2 cellular contexts compared by ENCODE assay signal in the genomic region with DNA sequence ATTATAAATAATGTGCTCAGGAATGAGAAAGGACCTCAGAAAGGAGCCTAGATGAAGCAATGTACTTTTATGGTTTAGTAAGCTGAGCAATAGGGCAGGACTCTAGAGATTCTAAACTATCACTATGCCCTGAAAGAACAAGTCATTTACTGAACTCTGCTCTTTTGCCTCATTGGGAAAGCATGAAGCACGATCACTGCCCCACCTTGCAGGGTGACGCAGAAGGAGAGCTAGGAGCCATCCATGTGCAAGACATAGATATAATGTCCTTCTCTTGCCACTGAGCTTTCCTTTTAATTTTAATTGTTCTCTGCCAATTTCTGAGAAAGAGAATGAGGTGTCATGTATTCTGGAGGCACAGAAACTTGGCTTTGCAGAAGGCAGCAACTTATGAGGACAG.
TF ChIP-seq lines count a peak whose summit lies in the region.

No MANE protein-coding gene starts in this region.

TF ChIP-seq in liver, 16 proteins besides CTCF, POLR2A, EP300 and RAD21 (continued from another document):
- TF ChIP-seq, protein P1, sequence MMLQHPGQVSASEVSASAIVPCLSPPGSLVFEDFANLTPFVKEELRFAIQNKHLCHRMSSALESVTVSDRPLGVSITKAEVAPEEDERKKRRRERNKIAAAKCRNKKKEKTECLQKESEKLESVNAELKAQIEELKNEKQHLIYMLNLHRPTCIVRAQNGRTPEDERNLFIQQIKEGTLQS (IDR thresholded peaks at IDR 0.05), result peak; percentile 39
- TF ChIP-seq, protein P2, sequence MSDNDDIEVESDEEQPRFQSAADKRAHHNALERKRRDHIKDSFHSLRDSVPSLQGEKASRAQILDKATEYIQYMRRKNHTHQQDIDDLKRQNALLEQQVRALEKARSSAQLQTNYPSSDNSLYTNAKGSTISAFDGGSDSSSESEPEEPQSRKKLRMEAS (IDR thresholded peaks at IDR 0.05), result peak; percentile 58
- TF ChIP-seq, protein P3, sequence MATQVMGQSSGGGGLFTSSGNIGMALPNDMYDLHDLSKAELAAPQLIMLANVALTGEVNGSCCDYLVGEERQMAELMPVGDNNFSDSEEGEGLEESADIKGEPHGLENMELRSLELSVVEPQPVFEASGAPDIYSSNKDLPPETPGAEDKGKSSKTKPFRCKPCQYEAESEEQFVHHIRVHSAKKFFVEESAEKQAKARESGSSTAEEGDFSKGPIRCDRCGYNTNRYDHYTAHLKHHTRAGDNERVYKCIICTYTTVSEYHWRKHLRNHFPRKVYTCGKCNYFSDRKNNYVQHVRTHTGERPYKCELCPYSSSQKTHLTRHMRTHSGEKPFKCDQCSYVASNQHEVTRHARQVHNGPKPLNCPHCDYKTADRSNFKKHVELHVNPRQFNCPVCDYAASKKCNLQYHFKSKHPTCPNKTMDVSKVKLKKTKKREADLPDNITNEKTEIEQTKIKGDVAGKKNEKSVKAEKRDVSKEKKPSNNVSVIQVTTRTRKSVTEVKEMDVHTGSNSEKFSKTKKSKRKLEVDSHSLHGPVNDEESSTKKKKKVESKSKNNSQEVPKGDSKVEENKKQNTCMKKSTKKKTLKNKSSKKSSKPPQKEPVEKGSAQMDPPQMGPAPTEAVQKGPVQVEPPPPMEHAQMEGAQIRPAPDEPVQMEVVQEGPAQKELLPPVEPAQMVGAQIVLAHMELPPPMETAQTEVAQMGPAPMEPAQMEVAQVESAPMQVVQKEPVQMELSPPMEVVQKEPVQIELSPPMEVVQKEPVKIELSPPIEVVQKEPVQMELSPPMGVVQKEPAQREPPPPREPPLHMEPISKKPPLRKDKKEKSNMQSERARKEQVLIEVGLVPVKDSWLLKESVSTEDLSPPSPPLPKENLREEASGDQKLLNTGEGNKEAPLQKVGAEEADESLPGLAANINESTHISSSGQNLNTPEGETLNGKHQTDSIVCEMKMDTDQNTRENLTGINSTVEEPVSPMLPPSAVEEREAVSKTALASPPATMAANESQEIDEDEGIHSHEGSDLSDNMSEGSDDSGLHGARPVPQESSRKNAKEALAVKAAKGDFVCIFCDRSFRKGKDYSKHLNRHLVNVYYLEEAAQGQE (IDR thresholded peaks at IDR 0.05), result peak; percentile 38
- TF ChIP-seq HNF4G (IDR thresholded peaks at IDR 0.05) (peak; percentile 72), EGR1 (IDR thresholded peaks at IDR 0.05; ENCODE audit: low read depth in 2 of 2) (no peak), SP1 (IDR thresholded peaks at IDR 0.05) (peak; percentile 82), RXRA (IDR thresholded peaks at IDR 0.05) (peak; percentile 76 to 86), YY1 (IDR thresholded peaks at IDR 0.05) (peak; percentile 45), GABPA (IDR thresholded peaks at IDR 0.05 in 1 of 2, conservative IDR thresholded peaks at IDR 0.05 in 1 of 2) (no peak)

TF ChIP-seq in HepG2, 621 proteins besides CTCF, POLR2A, EP300 and RAD21 (continued from another document):
- TF ChIP-seq, protein P4, sequence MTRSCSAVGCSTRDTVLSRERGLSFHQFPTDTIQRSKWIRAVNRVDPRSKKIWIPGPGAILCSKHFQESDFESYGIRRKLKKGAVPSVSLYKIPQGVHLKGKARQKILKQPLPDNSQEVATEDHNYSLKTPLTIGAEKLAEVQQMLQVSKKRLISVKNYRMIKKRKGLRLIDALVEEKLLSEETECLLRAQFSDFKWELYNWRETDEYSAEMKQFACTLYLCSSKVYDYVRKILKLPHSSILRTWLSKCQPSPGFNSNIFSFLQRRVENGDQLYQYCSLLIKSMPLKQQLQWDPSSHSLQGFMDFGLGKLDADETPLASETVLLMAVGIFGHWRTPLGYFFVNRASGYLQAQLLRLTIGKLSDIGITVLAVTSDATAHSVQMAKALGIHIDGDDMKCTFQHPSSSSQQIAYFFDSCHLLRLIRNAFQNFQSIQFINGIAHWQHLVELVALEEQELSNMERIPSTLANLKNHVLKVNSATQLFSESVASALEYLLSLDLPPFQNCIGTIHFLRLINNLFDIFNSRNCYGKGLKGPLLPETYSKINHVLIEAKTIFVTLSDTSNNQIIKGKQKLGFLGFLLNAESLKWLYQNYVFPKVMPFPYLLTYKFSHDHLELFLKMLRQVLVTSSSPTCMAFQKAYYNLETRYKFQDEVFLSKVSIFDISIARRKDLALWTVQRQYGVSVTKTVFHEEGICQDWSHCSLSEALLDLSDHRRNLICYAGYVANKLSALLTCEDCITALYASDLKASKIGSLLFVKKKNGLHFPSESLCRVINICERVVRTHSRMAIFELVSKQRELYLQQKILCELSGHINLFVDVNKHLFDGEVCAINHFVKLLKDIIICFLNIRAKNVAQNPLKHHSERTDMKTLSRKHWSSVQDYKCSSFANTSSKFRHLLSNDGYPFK (CRISPR knock-in tag; IDR thresholded peaks at IDR 0.05; ENCODE audit: borderline replicate concordance), result no peak
- TF ChIP-seq KDM5B (CRISPR knock-in tag; IDR thresholded peaks at IDR 0.05; ENCODE audit: borderline replicate concordance), result no peak
- TF ChIP-seq, protein P5, sequence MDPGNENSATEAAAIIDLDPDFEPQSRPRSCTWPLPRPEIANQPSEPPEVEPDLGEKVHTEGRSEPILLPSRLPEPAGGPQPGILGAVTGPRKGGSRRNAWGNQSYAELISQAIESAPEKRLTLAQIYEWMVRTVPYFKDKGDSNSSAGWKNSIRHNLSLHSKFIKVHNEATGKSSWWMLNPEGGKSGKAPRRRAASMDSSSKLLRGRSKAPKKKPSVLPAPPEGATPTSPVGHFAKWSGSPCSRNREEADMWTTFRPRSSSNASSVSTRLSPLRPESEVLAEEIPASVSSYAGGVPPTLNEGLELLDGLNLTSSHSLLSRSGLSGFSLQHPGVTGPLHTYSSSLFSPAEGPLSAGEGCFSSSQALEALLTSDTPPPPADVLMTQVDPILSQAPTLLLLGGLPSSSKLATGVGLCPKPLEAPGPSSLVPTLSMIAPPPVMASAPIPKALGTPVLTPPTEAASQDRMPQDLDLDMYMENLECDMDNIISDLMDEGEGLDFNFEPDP (CRISPR knock-in tag; conservative IDR thresholded peaks at IDR 0.05), result no peak
- no peak for TF ChIP-seq ZNF550 (CRISPR knock-in tag; IDR thresholded peaks at IDR 0.05; ENCODE audit: borderline replicate concordance)
- no peak for TF ChIP-seq POLR2AphosphoS2 (IDR thresholded peaks at IDR 0.05; ENCODE audit: low read depth, low read length)
- TF ChIP-seq, protein P6, sequence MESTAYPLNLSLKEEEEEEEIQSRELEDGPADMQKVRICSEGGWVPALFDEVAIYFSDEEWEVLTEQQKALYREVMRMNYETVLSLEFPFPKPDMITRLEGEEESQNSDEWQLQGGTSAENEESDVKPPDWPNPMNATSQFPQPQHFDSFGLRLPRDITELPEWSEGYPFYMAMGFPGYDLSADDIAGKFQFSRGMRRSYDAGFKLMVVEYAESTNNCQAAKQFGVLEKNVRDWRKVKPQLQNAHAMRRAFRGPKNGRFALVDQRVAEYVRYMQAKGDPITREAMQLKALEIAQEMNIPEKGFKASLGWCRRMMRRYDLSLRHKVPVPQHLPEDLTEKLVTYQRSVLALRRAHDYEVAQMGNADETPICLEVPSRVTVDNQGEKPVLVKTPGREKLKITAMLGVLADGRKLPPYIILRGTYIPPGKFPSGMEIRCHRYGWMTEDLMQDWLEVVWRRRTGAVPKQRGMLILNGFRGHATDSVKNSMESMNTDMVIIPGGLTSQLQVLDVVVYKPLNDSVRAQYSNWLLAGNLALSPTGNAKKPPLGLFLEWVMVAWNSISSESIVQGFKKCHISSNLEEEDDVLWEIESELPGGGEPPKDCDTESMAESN (CRISPR knock-in tag; conservative IDR thresholded peaks at IDR 0.05), result no peak
- TF ChIP-seq, protein P7, sequence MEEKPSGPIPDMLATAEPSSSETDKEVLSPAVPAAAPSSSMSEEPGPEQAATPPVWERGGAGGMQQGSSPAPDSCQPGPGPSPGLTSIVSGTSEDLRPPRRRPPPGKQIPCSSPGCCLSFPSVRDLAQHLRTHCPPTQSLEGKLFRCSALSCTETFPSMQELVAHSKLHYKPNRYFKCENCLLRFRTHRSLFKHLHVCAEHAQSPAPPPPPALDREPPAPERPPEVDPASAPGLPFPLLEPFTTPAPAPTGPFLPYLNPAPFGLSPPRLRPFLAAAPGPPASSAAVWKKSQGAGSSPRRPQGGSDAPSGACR (CRISPR knock-in tag; IDR thresholded peaks at IDR 0.05), result no peak
- TF ChIP-seq THAP11 (CRISPR knock-in tag; IDR thresholded peaks at IDR 0.05), result no peak
- no peak for TF ChIP-seq SCMH1 (CRISPR knock-in tag; IDR thresholded peaks at IDR 0.05; ENCODE audit: borderline replicate concordance)
- no peak for TF ChIP-seq CENPT (CRISPR knock-in tag; IDR thresholded peaks at IDR 0.05; ENCODE audit: low read depth)
- TF ChIP-seq ZNF75D (CRISPR knock-in tag; IDR thresholded peaks at IDR 0.05; ENCODE audit: borderline replicate concordance), result no peak
- no peak for TF ChIP-seq ZNF3 (CRISPR knock-in tag; IDR thresholded peaks at IDR 0.05)
- no peak for TF ChIP-seq ZNF567 (CRISPR knock-in tag; IDR thresholded peaks at IDR 0.05; ENCODE audit: borderline replicate concordance)
- no peak for TF ChIP-seq CREB1 (IDR thresholded peaks at IDR 0.05)
- TF ChIP-seq CREB1 (CRISPR knock-in tag; IDR thresholded peaks at IDR 0.05), result no peak
- no peak for TF ChIP-seq MAZ (IDR thresholded peaks at IDR 0.05; ENCODE audit: borderline replicate concordance, low read depth, low read length)
- TF ChIP-seq MAZ (CRISPR knock-in tag; IDR thresholded peaks at IDR 0.05; ENCODE audit: low read depth), result no peak
